In the genomic region with DNA sequence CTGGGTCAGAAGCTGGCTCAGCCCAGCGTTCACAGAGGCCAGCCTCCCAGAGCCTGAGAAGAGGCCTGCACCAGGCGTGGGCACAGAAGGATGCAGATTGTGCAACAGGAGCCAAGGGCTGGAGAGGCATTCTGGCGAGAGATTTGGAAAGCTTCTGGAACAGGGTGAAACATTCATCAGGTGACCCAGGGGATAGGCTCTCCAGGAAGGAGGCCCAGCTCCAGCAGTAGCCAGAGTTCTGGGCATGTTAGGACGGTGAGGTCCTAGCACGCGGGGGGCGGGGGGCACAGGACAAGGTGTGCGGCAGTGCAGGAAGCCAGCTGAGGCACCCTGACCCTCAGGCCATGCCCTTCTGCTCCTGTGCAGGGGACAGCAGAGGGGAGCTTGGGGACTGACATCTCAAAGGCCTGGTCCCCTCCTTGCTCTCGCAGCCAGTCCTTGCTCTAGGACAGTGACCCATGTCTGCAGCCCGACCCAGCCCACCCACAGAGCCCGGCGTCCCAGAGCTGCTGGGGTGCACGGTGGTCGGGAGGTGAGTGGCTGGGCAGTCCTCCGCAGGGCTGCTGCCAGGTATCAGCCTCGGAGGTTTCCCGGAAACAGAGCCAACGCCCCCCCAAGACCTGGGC, we compare ENCODE assay signal across 8 cellular contexts.
A peak's percentile ranks its signal among the peaks of the same experiment; 100 is the strongest.
DNase-seq lines count a peak whose midpoint lies in the region; ATAC-seq and TF ChIP-seq lines count a peak whose summit lies in the region.

No MANE protein-coding gene starts in this region.

- H3K9me3 Mint-ChIP-seq in CD4-positive, CD25-positive, alpha-beta regulatory T cell: no peaks in the 10 kb centered on the region

- peaks cover 4% of the 10 kb centered on the region for H3K27me3 Mint-ChIP-seq in CD4-positive, CD25-positive, alpha-beta regulatory T cell

- no peak for ATAC-seq in CD4-positive, CD25-positive, alpha-beta regulatory T cell (ENCODE audit: low read depth in 2 of 2)
- ATAC-seq in body of pancreas (peak; percentile 29), HG02981 (IDR thresholded peaks at IDR 0.05; ENCODE audit: unreplicated experiment) (no peak)

- peak overlapping the region; percentile 17 for H3K9ac ChIP-seq in HUES6 (ENCODE audit: low read length)

- WGBS in body of pancreas, 2 donors: 25 to 42% methylated on average over 7 to 15 of the region's 18 CpGs
- WGBS in lower leg skin, 2 donors: 25 to 34% methylated on average over 9 to 17 of the region's 18 CpGs
- WGBS in thyroid gland, 2 donors: 13 to 23% methylated on average over 9 to 11 of the region's 18 CpGs

- TF ChIP-seq CTCF in body of pancreas (IDR thresholded peaks at IDR 0.05): no peak
- no peak for TF ChIP-seq CTCF in lower leg skin (IDR thresholded peaks at IDR 0.05)
- no peak for TF ChIP-seq CTCF in thyroid gland (IDR thresholded peaks at IDR 0.05)

- H3K9me3 ChIP-seq in CD4-positive, CD25-positive, alpha-beta regulatory T cell (ENCODE audit: control insufficient read depth in 2 of 2, low read length in 2 of 2): no peaks in the 10 kb centered on the region
- H3K9me3 ChIP-seq in HUES6 (ENCODE audit: control insufficient read depth, insufficient read depth, low read depth, low read length) (peaks cover 9% of the 10 kb centered on the region), body of pancreas (no peaks in the 10 kb centered on the region), thyroid gland (no peaks in the 10 kb centered on the region)

- no peaks in the 10 kb centered on the region for H3K36me3 ChIP-seq in CD4-positive, CD25-positive, alpha-beta regulatory T cell (ENCODE audit: control insufficient read depth, insufficient read depth, low read length)
- H3K36me3 ChIP-seq in HUES6 (ENCODE audit: control insufficient read depth, insufficient read depth, low read length) (no peaks in the 10 kb centered on the region), body of pancreas (replicated peaks in 1 of 2; ENCODE audit: insufficient read depth in 1 of 2, low read depth in 2 of 2) (no peaks in the 10 kb centered on the region), thyroid gland (no peaks in the 10 kb centered on the region)

- no peak overlapping the region for H3K4me3 ChIP-seq in CD4-positive, CD25-positive, alpha-beta regulatory T cell (ENCODE audit: low read depth, low read length)
- H3K4me3 ChIP-seq in HUES6 (ENCODE audit: low read depth, low read length) (peak overlapping the region; percentile 60), body of pancreas (no peak overlapping the region), lower leg skin (ENCODE audit: low read depth, poor library complexity, severe bottlenecking) (no peak overlapping the region), thyroid gland (replicated peaks in 1 of 3) (peak overlapping the region in 1 of 3 donors; percentile 41)

- DNase-seq in CD4-positive, CD25-positive, alpha-beta regulatory T cell: no peak
- peak; percentile 25 to 63 (median 45) for DNase-seq in body of pancreas
- DNase-seq in lower leg skin (ENCODE audit: low spot score in 2 of 2): peak; percentile 69 to 93
- DNase-seq in thyroid gland: peak; percentile 93
- DNase-seq in GM19240 (ENCODE audit: insufficient read length, low spot score): no peak
- no peak for DNase-seq in NCI-H524 treated with DMSO at 0.1 percent for 48 hours (lab: John Stamatoyannopoulos, UW)

- H3K4me3 Mint-ChIP-seq in CD4-positive, CD25-positive, alpha-beta regulatory T cell: peak overlapping the region; percentile 69 to 86 (median 77)

- intact Hi-C loops in body of pancreas (cut with DNase I): loop anchor here (5.0 kb wide), 1 partner anchor 272 kb away; no protein-coding TSS in a partner anchor
- intact Hi-C loops in lower leg skin (cut with DNase I; ENCODE audit: low total_unique reads): loop anchor here (5.0 kb wide), 1 partner anchor 112 kb away; the partner anchor contains the start of gene KLF13
- intact Hi-C loops in thyroid gland (cut with DNase I): loop anchor here (5.0 kb wide), 3 partner anchors 52 to 222 kb away; partner anchors contain the start of gene KLF13

- peak overlapping the region; percentile 74 for H3K27ac ChIP-seq in CD4-positive, CD25-positive, alpha-beta regulatory T cell (ENCODE audit: insufficient read depth, low read length, poor library complexity, severe bottlenecking)
- no peak overlapping the region for H3K27ac ChIP-seq in HUES6 (ENCODE audit: low read depth, low read length)
- H3K27ac ChIP-seq in body of pancreas: peak overlapping the region; percentile 74 to 91 (median 84)
- H3K27ac ChIP-seq in thyroid gland: peak overlapping the region; percentile 93 to 95 (median 95)

- no peaks in the 10 kb centered on the region for H3K27me3 ChIP-seq in CD4-positive, CD25-positive, alpha-beta regulatory T cell (ENCODE audit: control insufficient read depth, insufficient read depth, low read length)
- no peaks in the 10 kb centered on the region for H3K27me3 ChIP-seq in HUES6 (ENCODE audit: control insufficient read depth, insufficient read depth, low read length)
- H3K27me3 ChIP-seq in body of pancreas: no peaks in the 10 kb centered on the region
- no peaks in the 10 kb centered on the region for H3K27me3 ChIP-seq in thyroid gland

- peaks cover 5 to 48% (median 15%) of the 10 kb centered on the region in 4 donors for H3K4me1 Mint-ChIP-seq in CD4-positive, CD25-positive, alpha-beta regulatory T cell

- peaks cover 24% of the 10 kb centered on the region for H3K4me1 ChIP-seq in CD4-positive, CD25-positive, alpha-beta regulatory T cell (ENCODE audit: control insufficient read depth, insufficient read depth, low read length, poor library complexity, severe bottlenecking)
- H3K4me1 ChIP-seq in HUES6 (ENCODE audit: control insufficient read depth, insufficient read depth, low read length) (peaks cover 11% of the 10 kb centered on the region), body of pancreas (peaks cover 18% of the 10 kb centered on the region), thyroid gland (peaks cover 20 to 22% of the 10 kb centered on the region in 2 donors)

- H3K36me3 Mint-ChIP-seq in CD4-positive, CD25-positive, alpha-beta regulatory T cell: peaks cover 3% of the 10 kb centered on the region

- TF ChIP-seq POLR2A in body of pancreas (IDR thresholded peaks at IDR 0.05): no peak
- TF ChIP-seq POLR2A in lower leg skin (IDR thresholded peaks at IDR 0.05): no peak
- TF ChIP-seq POLR2A in thyroid gland (IDR thresholded peaks at IDR 0.05): peak in 1 of 2 donors; percentile 70

- peak overlapping the region; percentile 86 to 91 (median 90) for H3K27ac Mint-ChIP-seq in CD4-positive, CD25-positive, alpha-beta regulatory T cell

Comparison
In these comparisons a context has a peak if more than half of its experiments do, and no peak if none do; other contexts are left out.
1. DNase-seq: peak in body of pancreas (4 of 4), lower leg skin (2 of 2) and thyroid gland (2 of 2); none in CD4-positive, CD25-positive, alpha-beta regulatory T cell (0 of 3), GM19240 (single experiment) and NCI-H524 treated with DMSO at 0.1 percent for 48 hours (single experiment).